ENCODE assay signal across 11 cellular contexts in genomic region chr5:43604699-43605098, GRCh38. TPM values are rescaled to one million over a fixed set of nuclear protein-coding genes. Genes with fewer than 3 reads are reported as not detected.
DNase-seq lines count a peak whose midpoint lies in the region; ATAC-seq and TF ChIP-seq lines count a peak whose summit lies in the region.
"Had no signal": no experiment of that assay in that cellular context is flagged by ENCODE, and none has a peak within 500 bp of the region (broad histone marks: within the 10 kb centered on the region; RNA-seq: fewer than 3 reads in every experiment).

No MANE protein-coding gene starts in this region.

- H3K9me3 ChIP-seq in SK-N-SH (no peaks in the 10 kb centered on the region), MM.1S (replicated peaks; ENCODE audit: insufficient read depth, low read length) (no peaks in the 10 kb centered on the region), psoas muscle (no peaks in the 10 kb centered on the region)

- CTCF ChIA-PET in SK-N-SH (lab: Yijun Ruan, JAX) = no interaction called here

- H3K79me2 ChIP-seq in SK-N-SH (ENCODE audit: insufficient read depth) (peaks cover 50% of the 10 kb centered on the region), MM.1S (ENCODE audit: low read length) (peaks cover 95% of the 10 kb centered on the region)

- no peak for TF ChIP-seq RAD21 in SK-N-SH (IDR thresholded peaks at IDR 0.05; ENCODE audit: low read length)

- peaks cover 5 to 15% of the 10 kb centered on the region in 2 experiments; a peak in 2 of 4 replicates for H3K4me1 ChIP-seq in SK-N-SH (ENCODE audit: control insufficient read depth in 1 of 2, insufficient read depth in 2 of 2, low read depth in 1 of 2, low read length in 1 of 2)
- H3K4me1 ChIP-seq in MM.1S (ENCODE audit: low read length) = peaks cover 20% of the 10 kb centered on the region
- peaks cover 30% of the 10 kb centered on the region for H3K4me1 ChIP-seq in psoas muscle

- H3K9me2 ChIP-seq in SK-N-SH = no peaks in the 10 kb centered on the region
- no peaks in the 10 kb centered on the region for H3K9me2 ChIP-seq in MM.1S (replicated peaks; ENCODE audit: insufficient read depth, low read length)

- ATAC-seq in SK-N-SH treated with all-trans-retinoic acid at 6 μM for 48 hours (no peak), psoas muscle (no peak)

- no peaks in the 10 kb centered on the region for H4K20me1 ChIP-seq in SK-N-SH (ENCODE audit: insufficient read depth)
- H4K20me1 ChIP-seq in MM.1S (ENCODE audit: insufficient read depth, low read length) = no peaks in the 10 kb centered on the region

- no peak for TF ChIP-seq EP300 in SK-N-SH (IDR thresholded peaks at IDR 0.05; ENCODE audit: borderline replicate concordance in 1 of 2, low read depth in 1 of 2, low read length in 1 of 2)

- POLR2A ChIA-PET in SK-N-SH (lab: Yijun Ruan, JAX) = interaction anchor here (1.3 to 3.2 kb wide), 2 partner anchors 51 to 121 kb away, joined by 4 to 30 read pairs; partner anchors contain the start of gene TMEM267

- intact Hi-C loops in dorsolateral prefrontal cortex (cut with DNase I) (no loop called here), psoas muscle (cut with DNase I) (loop anchor here in 1 of 2 donors (5.0 kb wide), 1 partner anchor 32 kb away; no protein-coding TSS in a partner anchor)

- 98% methylated on average over 4 of the region's 4 CpGs for WGBS in SK-N-SH (ENCODE audit: low lambda C conversion rate)
- 69 to 79% (median 72%) methylated on average over 4 of the region's 4 CpGs for WGBS in psoas muscle, 3 donors

- H3K4me3 ChIP-seq in SK-N-SH (ENCODE audit: low read depth in 2 of 2, low read length in 1 of 2) (no peak overlapping the region), MM.1S (ENCODE audit: low read length) (peak overlapping the region; percentile 88; the same call in 1 of the 2 replicates), dorsolateral prefrontal cortex (peak overlapping the region in 46 of 59 donors; percentile 63 to 96 (median 90)), psoas muscle (peak overlapping the region; percentile 89)

- H3K4me2 ChIP-seq in SK-N-SH (peak overlapping the region; percentile 93; the same call in 1 of the 2 replicates), MM.1S (ENCODE audit: low read depth, low read length) (peak overlapping the region; percentile 91; the same call in 1 of the 2 replicates)

- H3F3A ChIP-seq in SK-N-SH (replicated peaks; ENCODE audit: insufficient read depth) (peaks cover 7% of the 10 kb centered on the region), MM.1S (ENCODE audit: insufficient read depth, low read length) (peaks cover 25% of the 10 kb centered on the region)

- TF ChIP-seq POLR2A in erythroblast (IDR thresholded peaks at IDR 0.05; ENCODE audit: low read length) = no peak

- H3K27me3 ChIP-seq in SK-N-SH (ENCODE audit: insufficient read depth) (no peaks in the 10 kb centered on the region), MM.1S (replicated peaks; ENCODE audit: insufficient read depth, low read length) (no peaks in the 10 kb centered on the region), dorsolateral prefrontal cortex (no peaks in the 10 kb centered on the region), psoas muscle (ENCODE audit: insufficient read depth in 3 of 3, low read length in 2 of 3) (no peaks in the 10 kb centered on the region)

- peaks cover 4 to 8% of the 10 kb centered on the region in 2 experiments for H3K36me3 ChIP-seq in SK-N-SH (replicated peaks in 1 of 2; ENCODE audit: control insufficient read depth in 1 of 2, insufficient read depth in 2 of 2, low read length in 1 of 2)
- H3K36me3 ChIP-seq in MM.1S (replicated peaks; ENCODE audit: insufficient read depth, low read length) = peaks cover 13% of the 10 kb centered on the region; the same call in 1 of the 2 replicates
- peaks cover 3 to 7% of the 10 kb centered on the region in 2 donors for H3K36me3 ChIP-seq in psoas muscle (ENCODE audit: insufficient read depth in 1 of 2, low read depth in 1 of 2)

- H3K9ac ChIP-seq in SK-N-SH = no peak overlapping the region
- H3K9ac ChIP-seq in MM.1S (ENCODE audit: low read length) = peak overlapping the region; percentile 94; the same call in 1 of the 2 replicates

- TF ChIP-seq CTCF in SK-N-SH (IDR thresholded peaks at IDR 0.05) = no peak
- no peak for TF ChIP-seq CTCF in MM.1S (IDR thresholded peaks at IDR 0.05; ENCODE audit: low read length)
- no peak for TF ChIP-seq CTCF in dorsolateral prefrontal cortex (IDR thresholded peaks at IDR 0.05 in 54 of 56, conservative IDR thresholded peaks at IDR 0.05 in 2 of 56; ENCODE audit: low read depth in 1 of 56, partially characterized antibody in 56 of 56)
- TF ChIP-seq CTCF in psoas muscle (IDR thresholded peaks at IDR 0.05) = no peak

- H3K27ac ChIP-seq in SK-N-SH (ENCODE audit: low read depth in 2 of 2, low read length in 1 of 2) = no peak overlapping the region
- peak overlapping the region; percentile 97; the same call in 1 of the 2 replicates for H3K27ac ChIP-seq in MM.1S (ENCODE audit: low read length)
- H3K27ac ChIP-seq in dorsolateral prefrontal cortex = peak overlapping the region in 25 of 59 donors; percentile 9 to 93 (median 83)
- H3K27ac ChIP-seq in psoas muscle = peak overlapping the region; percentile 98
- H3K27ac ChIP-seq: 22Rv1 had no signal

- H2AFZ ChIP-seq in SK-N-SH (ENCODE audit: low read depth) (no peak overlapping the region), MM.1S (ENCODE audit: low read length) (no peak overlapping the region)

- no peak for DNase-seq in SK-N-SH
- DNase-seq in MM.1S = no peak
- DNase-seq in dorsolateral prefrontal cortex = no peak
- DNase-seq in psoas muscle = no peak
- no peak for DNase-seq in NCI-H526 (lab: John Stamatoyannopoulos, UW)
- no peak for DNase-seq in stimulated activated CD4-positive, alpha-beta T cell treated with anti-CD3 and anti-CD28 coated beads, Interleukin-4, amount 100 ng/mL, for 24 hours
- DNase-seq in erythroblast (lab: John Stamatoyannopoulos, UW) = no peak
- DNase-seq: NCI-H1105, posterior cingulate gyrus had no signal

TF ChIP-seq in SK-N-SH, 30 proteins besides CTCF, POLR2A, EP300 and RAD21:
- TF ChIP-seq FOSL2 (IDR thresholded peaks at IDR 0.05; ENCODE audit: borderline replicate concordance, low read depth) (no peak), JUND (IDR thresholded peaks at IDR 0.05) (no peak), EZH2phosphoT487 (IDR thresholded peaks at IDR 0.05; ENCODE audit: borderline replicate concordance, low read depth) (no peak), TAF1 (IDR thresholded peaks at IDR 0.05; ENCODE audit: borderline replicate concordance, low read depth, low read length) (no peak), SIN3A (IDR thresholded peaks at IDR 0.05; ENCODE audit: borderline replicate concordance, low read depth, low read length) (no peak), USF1 (IDR thresholded peaks at IDR 0.05; ENCODE audit: borderline replicate concordance, low read depth) (no peak), TCF12 (IDR thresholded peaks at IDR 0.05) (no peak)

TF ChIP-seq in SK-N-SH treated with all-trans-retinoic acid at 6 μM for 48 hours, 23 proteins besides CTCF, POLR2A, EP300 and RAD21:
- TF ChIP-seq, protein P1, sequence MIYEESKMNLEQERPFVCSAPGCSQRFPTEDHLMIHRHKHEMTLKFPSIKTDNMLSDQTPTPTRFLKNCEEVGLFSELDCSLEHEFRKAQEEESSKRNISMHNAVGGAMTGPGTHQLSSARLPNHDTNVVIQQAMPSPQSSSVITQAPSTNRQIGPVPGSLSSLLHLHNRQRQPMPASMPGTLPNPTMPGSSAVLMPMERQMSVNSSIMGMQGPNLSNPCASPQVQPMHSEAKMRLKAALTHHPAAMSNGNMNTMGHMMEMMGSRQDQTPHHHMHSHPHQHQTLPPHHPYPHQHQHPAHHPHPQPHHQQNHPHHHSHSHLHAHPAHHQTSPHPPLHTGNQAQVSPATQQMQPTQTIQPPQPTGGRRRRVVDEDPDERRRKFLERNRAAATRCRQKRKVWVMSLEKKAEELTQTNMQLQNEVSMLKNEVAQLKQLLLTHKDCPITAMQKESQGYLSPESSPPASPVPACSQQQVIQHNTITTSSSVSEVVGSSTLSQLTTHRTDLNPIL (CRISPR knock-in tag; IDR thresholded peaks at IDR 0.05; ENCODE audit: low read depth) = no peak
- TF ChIP-seq ZFP30 (CRISPR knock-in tag; IDR thresholded peaks at IDR 0.05) (no peak), CSDC2 (CRISPR knock-in tag; IDR thresholded peaks at IDR 0.05) (no peak), ZNF565 (CRISPR knock-in tag; conservative IDR thresholded peaks at IDR 0.05; ENCODE audit: low read depth) (no peak)
- TF ChIP-seq, protein P2, sequence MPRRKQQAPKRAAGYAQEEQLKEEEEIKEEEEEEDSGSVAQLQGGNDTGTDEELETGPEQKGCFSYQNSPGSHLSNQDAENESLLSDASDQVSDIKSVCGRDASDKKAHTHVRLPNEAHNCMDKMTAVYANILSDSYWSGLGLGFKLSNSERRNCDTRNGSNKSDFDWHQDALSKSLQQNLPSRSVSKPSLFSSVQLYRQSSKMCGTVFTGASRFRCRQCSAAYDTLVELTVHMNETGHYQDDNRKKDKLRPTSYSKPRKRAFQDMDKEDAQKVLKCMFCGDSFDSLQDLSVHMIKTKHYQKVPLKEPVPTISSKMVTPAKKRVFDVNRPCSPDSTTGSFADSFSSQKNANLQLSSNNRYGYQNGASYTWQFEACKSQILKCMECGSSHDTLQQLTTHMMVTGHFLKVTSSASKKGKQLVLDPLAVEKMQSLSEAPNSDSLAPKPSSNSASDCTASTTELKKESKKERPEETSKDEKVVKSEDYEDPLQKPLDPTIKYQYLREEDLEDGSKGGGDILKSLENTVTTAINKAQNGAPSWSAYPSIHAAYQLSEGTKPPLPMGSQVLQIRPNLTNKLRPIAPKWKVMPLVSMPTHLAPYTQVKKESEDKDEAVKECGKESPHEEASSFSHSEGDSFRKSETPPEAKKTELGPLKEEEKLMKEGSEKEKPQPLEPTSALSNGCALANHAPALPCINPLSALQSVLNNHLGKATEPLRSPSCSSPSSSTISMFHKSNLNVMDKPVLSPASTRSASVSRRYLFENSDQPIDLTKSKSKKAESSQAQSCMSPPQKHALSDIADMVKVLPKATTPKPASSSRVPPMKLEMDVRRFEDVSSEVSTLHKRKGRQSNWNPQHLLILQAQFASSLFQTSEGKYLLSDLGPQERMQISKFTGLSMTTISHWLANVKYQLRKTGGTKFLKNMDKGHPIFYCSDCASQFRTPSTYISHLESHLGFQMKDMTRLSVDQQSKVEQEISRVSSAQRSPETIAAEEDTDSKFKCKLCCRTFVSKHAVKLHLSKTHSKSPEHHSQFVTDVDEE (CRISPR knock-in tag; IDR thresholded peaks at IDR 0.05) = no peak

RNA-seq across cellular contexts. Expression of gene NNT, which starts 1.7 kb away (rescaled TPM):
- polyA plus RNA-seq in SK-N-SH (2012; rRNA removed) (21.9 and 29.0 TPM in 2 replicates), psoas muscle (100 to 1,000 TPM; 108 to 171 (median 123) TPM)
- polyA plus RNA-seq in SK-N-SH (2012; cell fraction: cytosol; rRNA removed) = 22.5 and 23.0 TPM in 2 replicates
- polyA plus RNA-seq in SK-N-SH (2012; cell fraction: nucleus; rRNA removed) = 23.1 and 37.0 TPM in 2 replicates
- total RNA-seq in dorsolateral prefrontal cortex (100 to 1,000 TPM in 109 of 120 experiments, 10 to 100 TPM in 11; 79.8 to 197 (median 130) TPM), psoas muscle (100 to 1,000 TPM; 216 to 442 (median 312) TPM)

RNA-seq across cellular contexts. Expression of gene PAIP1, which starts 47.8 kb away (rescaled TPM):
- polyA plus RNA-seq in SK-N-SH (2012; rRNA removed) (70.0 and 98.5 TPM in 2 replicates), psoas muscle (100 to 1,000 TPM in 2 of 3 donors, 10 to 100 TPM in 1; 99.6 to 202 (median 123) TPM)
- 103 and 105 TPM in 2 replicates for polyA plus RNA-seq in SK-N-SH (2012; cell fraction: cytosol; rRNA removed)
- polyA plus RNA-seq in SK-N-SH (2012; cell fraction: nucleus; rRNA removed) = 16.1 and 39.0 TPM in 2 replicates
- total RNA-seq in dorsolateral prefrontal cortex (10 to 100 TPM; 54.5 to 90.5 (median 70.5) TPM), psoas muscle (100 to 1,000 TPM; 125 to 143 (median 142) TPM)

Comparison
In these comparisons a context has a peak if more than half of its experiments do, and no peak if none do; other contexts are left out.
1. H3K27ac ChIP-seq: peak in MM.1S (single experiment) and psoas muscle (single experiment); none in SK-N-SH (0 of 2).
2. H3K4me3 ChIP-seq: peak in MM.1S (single experiment), dorsolateral prefrontal cortex (46 of 59) and psoas muscle (single experiment); none in SK-N-SH (0 of 2).